In the genomic region with DNA sequence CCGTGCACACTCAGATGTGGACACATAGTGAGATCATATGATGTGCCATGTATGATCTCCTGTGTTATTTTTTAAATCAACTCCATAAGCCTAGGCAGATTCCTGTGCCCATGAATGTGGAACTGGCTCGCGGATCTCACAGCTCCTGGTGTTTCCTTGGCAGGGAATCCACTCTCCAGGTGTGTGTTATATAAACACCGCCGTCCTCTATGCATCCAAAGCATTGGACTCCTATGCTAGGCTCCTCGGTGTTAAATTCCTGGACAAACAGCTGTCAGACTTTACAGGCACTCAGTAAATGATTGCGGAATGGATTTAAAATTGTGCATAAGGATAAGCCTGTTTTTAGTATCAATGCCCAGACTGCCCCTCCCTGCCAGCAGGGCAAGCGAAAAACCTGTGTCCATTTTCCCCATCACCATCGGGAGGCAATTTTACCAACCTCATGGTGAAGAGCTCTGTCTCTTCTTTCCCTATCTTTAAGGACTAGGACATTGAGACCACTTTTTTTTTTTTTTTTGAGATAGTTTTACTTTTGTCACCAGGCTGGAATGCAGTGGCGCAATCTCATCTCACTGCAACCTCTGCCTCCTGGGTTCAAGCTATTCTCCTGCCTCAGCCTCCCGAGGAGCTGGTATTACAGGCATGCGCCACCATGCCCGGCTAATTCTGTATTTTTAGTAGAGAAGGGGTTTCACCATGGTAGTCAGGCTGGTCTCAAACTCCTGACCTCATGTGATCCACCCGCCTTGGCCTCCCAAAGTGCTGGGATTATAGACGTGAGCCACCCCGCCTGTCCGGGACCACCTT, we compare ENCODE assay signal across 1 cellular context.
A peak's percentile ranks its signal among the peaks of the same experiment; 100 is the strongest.
TF ChIP-seq lines count a peak whose summit lies in the region.

No MANE protein-coding gene starts in this region.

TF ChIP-seq in Ishikawa, 13 proteins besides CTCF, POLR2A, EP300 and RAD21 (continued from another document):
- TF ChIP-seq, protein P1, sequence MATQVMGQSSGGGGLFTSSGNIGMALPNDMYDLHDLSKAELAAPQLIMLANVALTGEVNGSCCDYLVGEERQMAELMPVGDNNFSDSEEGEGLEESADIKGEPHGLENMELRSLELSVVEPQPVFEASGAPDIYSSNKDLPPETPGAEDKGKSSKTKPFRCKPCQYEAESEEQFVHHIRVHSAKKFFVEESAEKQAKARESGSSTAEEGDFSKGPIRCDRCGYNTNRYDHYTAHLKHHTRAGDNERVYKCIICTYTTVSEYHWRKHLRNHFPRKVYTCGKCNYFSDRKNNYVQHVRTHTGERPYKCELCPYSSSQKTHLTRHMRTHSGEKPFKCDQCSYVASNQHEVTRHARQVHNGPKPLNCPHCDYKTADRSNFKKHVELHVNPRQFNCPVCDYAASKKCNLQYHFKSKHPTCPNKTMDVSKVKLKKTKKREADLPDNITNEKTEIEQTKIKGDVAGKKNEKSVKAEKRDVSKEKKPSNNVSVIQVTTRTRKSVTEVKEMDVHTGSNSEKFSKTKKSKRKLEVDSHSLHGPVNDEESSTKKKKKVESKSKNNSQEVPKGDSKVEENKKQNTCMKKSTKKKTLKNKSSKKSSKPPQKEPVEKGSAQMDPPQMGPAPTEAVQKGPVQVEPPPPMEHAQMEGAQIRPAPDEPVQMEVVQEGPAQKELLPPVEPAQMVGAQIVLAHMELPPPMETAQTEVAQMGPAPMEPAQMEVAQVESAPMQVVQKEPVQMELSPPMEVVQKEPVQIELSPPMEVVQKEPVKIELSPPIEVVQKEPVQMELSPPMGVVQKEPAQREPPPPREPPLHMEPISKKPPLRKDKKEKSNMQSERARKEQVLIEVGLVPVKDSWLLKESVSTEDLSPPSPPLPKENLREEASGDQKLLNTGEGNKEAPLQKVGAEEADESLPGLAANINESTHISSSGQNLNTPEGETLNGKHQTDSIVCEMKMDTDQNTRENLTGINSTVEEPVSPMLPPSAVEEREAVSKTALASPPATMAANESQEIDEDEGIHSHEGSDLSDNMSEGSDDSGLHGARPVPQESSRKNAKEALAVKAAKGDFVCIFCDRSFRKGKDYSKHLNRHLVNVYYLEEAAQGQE (IDR thresholded peaks at IDR 0.05; ENCODE audit: low read depth), result no peak
- TF ChIP-seq ZBTB7A (IDR thresholded peaks at IDR 0.05; ENCODE audit: low read depth) (no peak), TAF1 (IDR thresholded peaks at IDR 0.05; ENCODE audit: low read depth) (no peak), TCF12 (IDR thresholded peaks at IDR 0.05; ENCODE audit: low read depth) (no peak), NFIC (IDR thresholded peaks at IDR 0.05) (peak; percentile 48; the same call in 1 of the 2 replicates), FOXM1 (IDR thresholded peaks at IDR 0.05; ENCODE audit: borderline replicate concordance, low read depth) (no peak), YY1 (IDR thresholded peaks at IDR 0.05; ENCODE audit: low read depth) (no peak), CREB1 (IDR thresholded peaks at IDR 0.05; ENCODE audit: low read depth) (no peak)
